In the genomic region with DNA sequence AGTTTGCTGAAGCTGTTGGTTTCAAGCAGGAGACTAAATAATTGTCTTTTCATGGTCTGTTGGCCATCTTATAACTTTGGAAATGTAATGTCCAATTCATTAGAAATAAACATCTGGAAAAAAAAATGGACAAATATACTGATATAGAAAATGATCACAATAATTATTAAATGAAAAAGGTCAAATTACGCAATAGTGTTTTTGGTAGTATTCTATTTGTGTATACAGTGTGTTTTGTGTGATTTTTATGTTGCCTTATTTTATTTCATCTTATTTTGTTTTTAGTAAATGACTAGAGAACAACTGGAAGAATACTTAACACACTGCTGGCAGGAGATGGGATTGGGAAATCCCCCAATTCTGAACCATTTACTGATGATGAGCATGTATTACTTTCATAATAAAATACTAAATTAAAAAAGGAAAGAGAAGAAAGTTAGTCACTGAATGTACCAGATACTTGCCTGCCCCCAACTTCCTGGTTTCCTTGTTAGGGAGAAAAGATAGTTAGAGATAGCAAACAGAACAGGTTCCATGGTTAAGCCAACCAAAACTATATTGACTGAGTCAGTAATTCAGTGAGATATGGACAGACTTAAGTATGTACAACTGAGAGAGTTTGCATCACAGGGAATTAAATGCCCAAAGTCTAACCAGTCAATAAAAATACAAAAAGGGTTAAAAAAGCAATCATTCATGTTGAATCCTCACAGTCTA, we compare ENCODE assay signal across 27 cellular contexts. TPM values are rescaled to one million over a fixed set of nuclear protein-coding genes. Genes with fewer than 3 reads are reported as not detected.
"Had no signal": no experiment of that assay in that cellular context is flagged by ENCODE, and none has a peak within 500 bp of the region (broad histone marks: within the 10 kb centered on the region; RNA-seq: fewer than 3 reads in every experiment).

No MANE protein-coding gene starts in this region.

- H3K4me2 ChIP-seq: KMS-11, PC-9 had no signal

- H3K27me3 ChIP-seq: ascending aorta, body of pancreas had no signal

- DNase-seq: activated CD4-positive, alpha-beta memory T cell treated with anti-CD3 and anti-CD28 coated beads for 36 hours; activated CD4-positive, alpha-beta T cell treated with anti-CD3 and anti-CD28 coated beads, Interleukin-2, amount 10 ng/mL, durations not matched to agents 7 days and 5 days; activated CD4-positive, CD25-positive, alpha-beta regulatory T cell; activated CD8-positive, alpha-beta memory T cell treated with anti-CD3 and anti-CD28 coated beads for 24 hours; activated effector memory CD4-positive, alpha-beta T cell treated with anti-CD3 and anti-CD28 coated beads, Interleukin-2, amount 50 U/mL, for 16 hours; activated naive CD4-positive, alpha-beta T cell treated with Interleukin-2 at 50 U/mL for 16 hours; activated naive CD8-positive, alpha-beta T cell treated with anti-CD3 and anti-CD28 coated beads, Interleukin-2, amount 50 U/mL, for 24 hours; activated T-cell treated with anti-CD3 and anti-CD28 coated beads, Interleukin-2, amount 50 U/mL, for 4 hours; amniotic stem cell; body of pancreas; central memory CD4-positive, alpha-beta T cell; MM.1S; NCI-H1105 treated with DMSO at 0.1 percent for 48 hours; NCI-H1436 treated with DMSO at 0.1 percent for 48 hours; NCI-H187; NCI-H2081 treated with DMSO at 0.1 percent for 48 hours; NCI-H446; NCI-H524; PC-9; SIG-M5; T-cell had no signal

- H3K9me3 ChIP-seq: ascending aorta, body of pancreas had no signal

- H3K9ac ChIP-seq: KMS-11 had no signal

- H3K36me3 ChIP-seq: ascending aorta had no signal

- FAIRE-seq: bronchial epithelial cell had no signal

- H2AFZ ChIP-seq: PC-9 had no signal

- H3K27ac ChIP-seq: ascending aorta, body of pancreas, KMS-11, PC-9, SK-N-MC, VCaP had no signal

- H3K4me1 ChIP-seq: ascending aorta had no signal

- H3K4me3 ChIP-seq: ascending aorta, body of pancreas, PC-9, SK-N-MC had no signal

- ATAC-seq: activated naive CD4-positive, alpha-beta T cell treated with anti-CD3 and anti-CD28 coated beads, Interleukin-2, amount 50 U/mL, for 72 hours; activated naive CD8-positive, alpha-beta T cell treated with anti-CD3 and anti-CD28 coated beads, Interleukin-2, amount 50 U/mL, for 24 hours; activated T-cell treated with anti-CD3 and anti-CD28 coated beads, Interleukin-2, amount 50 U/mL, for 4 hours; body of pancreas; T-cell had no signal

RNA-seq across cellular contexts. Expression of a gene that starts 24.0 kb away (rescaled TPM):
- total RNA-seq: ascending aorta had no signal
